Comparison of ENCODE assay signal across 8 cellular contexts in genomic region chr2:118186858-118187254, GRCh38.
A peak's percentile ranks its signal among the peaks of the same experiment; 100 is the strongest.
DNase-seq lines count a peak whose midpoint lies in the region; ATAC-seq, FAIRE-seq and TF ChIP-seq lines count a peak whose summit lies in the region.

No MANE protein-coding gene starts in this region.

- TF ChIP-seq EP300 in A549 (IDR thresholded peaks at IDR 0.05), result no peak

- H3K4me2 ChIP-seq in A549, result peak overlapping the region; percentile 76

- H3K4me3 Mint-ChIP-seq in central memory CD8-positive, alpha-beta T cell, result peak overlapping the region; percentile 92
- peak overlapping the region; percentile 97 for H3K4me3 Mint-ChIP-seq in natural killer cell

- H3K4me1 ChIP-seq in A549, result 0 out of 3 replicates have a peak, but pooled peaks cover 4% of the 10 kb centered on the region
- H3K4me1 ChIP-seq in HUES6 (ENCODE audit: control insufficient read depth, insufficient read depth, low read length), result peaks cover 23% of the 10 kb centered on the region

- intact Hi-C loops in natural killer cell (cut with micrococcal nuclease), result loop anchor here (1.0 to 5.0 kb wide), 2 partner anchors 100 to 373 kb away; partner anchors contain the start of genes DDX18 and INSIG2

- H3K27ac ChIP-seq in A549 (peak overlapping the region; percentile 88; a peak in 5 of 6 replicates), HUES6 (ENCODE audit: low read depth, low read length) (peak overlapping the region; percentile 74; the same call in 1 of the 2 replicates)

- H3K9me3 Mint-ChIP-seq in central memory CD8-positive, alpha-beta T cell, result no peaks in the 10 kb centered on the region
- H3K9me3 Mint-ChIP-seq in natural killer cell, result no peaks in the 10 kb centered on the region

- H3K9ac ChIP-seq in HUES6 (ENCODE audit: low read length), result peak overlapping the region; percentile 87

- H3K27me3 ChIP-seq in HUES6 (ENCODE audit: control insufficient read depth, insufficient read depth, low read length), result peaks cover 5% of the 10 kb centered on the region; the same call in 1 of the 2 replicates

- H3K36me3 ChIP-seq in HUES6 (ENCODE audit: control insufficient read depth, insufficient read depth, low read length), result no peaks in the 10 kb centered on the region

- no peak for DNase-seq in A549 (ENCODE audit: low read depth in 1 of 2, low spot score in 1 of 2)
- no peak for DNase-seq in central memory CD8-positive, alpha-beta T cell (ENCODE audit: low spot score in 2 of 2)
- DNase-seq in natural killer cell, result no peak
- DNase-seq in LoVo (ENCODE audit: low spot score), result no peak
- DNase-seq in central memory CD4-positive, alpha-beta T cell, result no peak
- no peak for DNase-seq in HuH-7 (ENCODE audit: low spot score)

- peaks cover 11% of the 10 kb centered on the region for H3K36me3 Mint-ChIP-seq in central memory CD8-positive, alpha-beta T cell (ENCODE audit: insufficient read depth)
- H3K36me3 Mint-ChIP-seq in natural killer cell, result no peaks in the 10 kb centered on the region

- TF ChIP-seq CTCF in A549 (IDR thresholded peaks at IDR 0.05) (no peak), natural killer cell (IDR thresholded peaks at IDR 0.05) (no peak)

- no peak for TF ChIP-seq POLR2A in A549 (IDR thresholded peaks at IDR 0.05; ENCODE audit: low read length)

- H3K4me3 ChIP-seq in A549, result peak overlapping the region; percentile 59; the same call in 1 of the 3 replicates
- peak overlapping the region; percentile 78 for H3K4me3 ChIP-seq in HUES6 (ENCODE audit: low read depth, low read length)

- ATAC-seq in A549 (no peak), natural killer cell (no peak), GM21528 (IDR thresholded peaks at IDR 0.05; ENCODE audit: low FRiP score, unreplicated experiment) (no peak)
- ATAC-seq in central memory CD8-positive, alpha-beta T cell (replicated peaks; ENCODE audit: extremely low read depth, poor library complexity, severe bottlenecking), result no peak

- no peak for TF ChIP-seq RAD21 in A549 (conservative IDR thresholded peaks at IDR 0.05 in 1 of 2, IDR thresholded peaks at IDR 0.05 in 1 of 2)

- H3K9me3 ChIP-seq in A549, result no peaks in the 10 kb centered on the region
- no peaks in the 10 kb centered on the region for H3K9me3 ChIP-seq in HUES6 (ENCODE audit: control insufficient read depth, insufficient read depth, low read depth, low read length)

- H3K27ac Mint-ChIP-seq in central memory CD8-positive, alpha-beta T cell (ENCODE audit: low read depth), result peak overlapping the region; percentile 94
- peak overlapping the region; percentile 93 to 97 for H3K27ac Mint-ChIP-seq in natural killer cell

- CTCF ChIA-PET in A549 (lab: Yijun Ruan, JAX), result interaction anchor here (1.0 to 2.2 kb wide), 7 partner anchors 8 to 696 kb away, joined by 3 to 9 read pairs (median 3); no protein-coding TSS in a partner anchor

- POLR2A ChIA-PET in A549 (lab: Yijun Ruan, JAX), result interaction anchor here (1.0 kb wide), 2 partner anchors 8 to 44 kb away, joined by 3 read pairs; no protein-coding TSS in a partner anchor

- peaks cover 18% of the 10 kb centered on the region for H3K4me1 Mint-ChIP-seq in central memory CD8-positive, alpha-beta T cell
- H3K4me1 Mint-ChIP-seq in natural killer cell, result peaks cover 18 to 19% of the 10 kb centered on the region in 2 donors

- no peak for FAIRE-seq in A549 (lab: Jason Lieb, UNC)

- WGBS in A549 (ENCODE audit: missing lambda C conversion rate), result 92% methylated on average over 5 of the region's 5 CpGs

- no peaks in the 10 kb centered on the region for H3K27me3 Mint-ChIP-seq in central memory CD8-positive, alpha-beta T cell
- peaks cover 0 to 6% of the 10 kb centered on the region in 2 donors for H3K27me3 Mint-ChIP-seq in natural killer cell (ENCODE audit: low read depth in 2 of 2)

TF ChIP-seq in A549, 52 proteins besides CTCF, POLR2A, EP300 and RAD21:
- no peak for TF ChIP-seq RNF2 (IDR thresholded peaks at IDR 0.05; ENCODE audit: borderline replicate concordance, low read depth)
- no peak for TF ChIP-seq MAX (IDR thresholded peaks at IDR 0.05)
- TF ChIP-seq RARB (CRISPR knock-in tag; IDR thresholded peaks at IDR 0.05), result no peak
- TF ChIP-seq ELK1 (IDR thresholded peaks at IDR 0.05; ENCODE audit: low read depth, low read length), result no peak
- TF ChIP-seq MYC (IDR thresholded peaks at IDR 0.05; ENCODE audit: borderline replicate concordance, low read length), result no peak
- no peak for TF ChIP-seq JUNB (IDR thresholded peaks at IDR 0.05)
- TF ChIP-seq ESRRA (IDR thresholded peaks at IDR 0.05; ENCODE audit: borderline replicate concordance, low read length), result no peak
- no peak for TF ChIP-seq REST (IDR thresholded peaks at IDR 0.05)
TF ChIP-seq in A549: peak in this region for 0.
